Comparison of ENCODE assay signal across 8 cellular contexts in genomic region chr11:63985812-63986155, GRCh38. TPM values are rescaled to one million over a fixed set of nuclear protein-coding genes. Genes with fewer than 3 reads are reported as not detected.
DNase-seq lines count a peak whose midpoint lies in the region; ATAC-seq and TF ChIP-seq lines count a peak whose summit lies in the region.

No MANE protein-coding gene starts in this region.

- peaks cover 11% of the 10 kb centered on the region for H3K9me3 Mint-ChIP-seq in glutamatergic neuron (ENCODE audit: unreplicated experiment)

- POLR2A ChIA-PET in BJ (lab: Charles Lee): no interaction called here

- TF ChIP-seq CTCF in BJ (IDR thresholded peaks at IDR 0.05; ENCODE audit: insufficient read depth, low read depth, low read length): no peak
- TF ChIP-seq CTCF in glutamatergic neuron (IDR thresholded peaks at IDR 0.05; ENCODE audit: partially characterized antibody, unreplicated experiment): no peak

- peaks cover 12% of the 10 kb centered on the region for H3K36me3 ChIP-seq in BJ (ENCODE audit: control insufficient read depth, insufficient read depth, low read length)

- ATAC-seq in GM21423 (IDR thresholded peaks at IDR 0.05; ENCODE audit: unreplicated experiment): peak; percentile 44

- peak overlapping the region; percentile 92 for H3K4me3 Mint-ChIP-seq in glutamatergic neuron (ENCODE audit: unreplicated experiment)

- H3K27me3 Mint-ChIP-seq in glutamatergic neuron (ENCODE audit: unreplicated experiment): peaks cover 4% of the 10 kb centered on the region

- DNase-seq in BJ (ENCODE audit: low read depth): no peak
- DNase-seq in OCI-M1 (lab: John Stamatoyannopoulos, UW): peak; percentile 59
- DNase-seq in activated effector memory CD4-positive, alpha-beta T cell treated with anti-CD3 and anti-CD28 coated beads, Interleukin-2, amount 50 U/mL, for 16 hours: peak; percentile 89
- DNase-seq in glutamatergic neuron: no peak
- no peak for DNase-seq in skeletal muscle cell (ENCODE audit: low read depth)
- no peak for DNase-seq in NCI-H2081 treated with DMSO at 0.1 percent for 48 hours (lab: John Stamatoyannopoulos, UW)
- no peak for DNase-seq in 8988T

- peak overlapping the region; percentile 97 for H3K27ac Mint-ChIP-seq in glutamatergic neuron (ENCODE audit: unreplicated experiment)

- H3K27me3 ChIP-seq in BJ (ENCODE audit: control insufficient read depth, insufficient read depth, low read length): no peaks in the 10 kb centered on the region

- CTCF ChIA-PET in BJ (lab: Yijun Ruan, JAX): no interaction called here

- H3K4me3 ChIP-seq in BJ (ENCODE audit: low read depth, low read length): peak overlapping the region; percentile 99
- H3K4me3 ChIP-seq in skeletal muscle cell (ENCODE audit: low read depth, low read length): peak overlapping the region; percentile 97

- no peaks in the 10 kb centered on the region for H3K36me3 Mint-ChIP-seq in glutamatergic neuron (ENCODE audit: unreplicated experiment)

- H3K4me1 Mint-ChIP-seq in glutamatergic neuron (ENCODE audit: low read depth, unreplicated experiment): peaks cover 18% of the 10 kb centered on the region

RNA-seq across cellular contexts. Expression of gene OTUB1, which starts 0.5 kb away (rescaled TPM):
- 108 and 143 TPM in 2 replicates for polyA plus RNA-seq in BJ (2011; rRNA removed)
- polyA minus RNA-seq in BJ (2011; rRNA and poly(A)+ RNA removed): 56.2 and 75.3 TPM in 2 replicates
- total RNA-seq in glutamatergic neuron (ENCODE audit: unreplicated experiment): 126 TPM

RNA-seq across cellular contexts. Expression of gene COX8A, which starts 11.4 kb away (rescaled TPM):
- polyA plus RNA-seq in BJ (2011; rRNA removed): 359 and 527 TPM in 2 replicates
- 202 and 270 TPM in 2 replicates for polyA minus RNA-seq in BJ (2011; rRNA and poly(A)+ RNA removed)
- total RNA-seq in glutamatergic neuron (ENCODE audit: unreplicated experiment): 289 TPM

RNA-seq across cellular contexts. Expression of gene NAA40, which starts 47.0 kb away (rescaled TPM):
- polyA plus RNA-seq in BJ (2011; rRNA removed): 10.8 and 16.1 TPM in 2 replicates
- polyA minus RNA-seq in BJ (2011; rRNA and poly(A)+ RNA removed): 4.9 and 6.5 TPM in 2 replicates
- 68.0 TPM for total RNA-seq in glutamatergic neuron (ENCODE audit: unreplicated experiment)

RNA-seq across cellular contexts. Expression of gene FLRT1, which starts 49.9 kb away (rescaled TPM):
- 0.32 and 0.42 TPM in 2 replicates for polyA plus RNA-seq in BJ (2011; rRNA removed)
- polyA minus RNA-seq in BJ (2011; rRNA and poly(A)+ RNA removed): 0.46 and 0.52 TPM in 2 replicates
- 3.7 TPM for total RNA-seq in glutamatergic neuron (ENCODE audit: unreplicated experiment)

Comparison
In these comparisons a context has a peak if more than half of its experiments do, and no peak if none do; other contexts are left out.
1. DNase-seq: peak in OCI-M1 (single experiment) and activated effector memory CD4-positive, alpha-beta T cell treated with anti-CD3 and anti-CD28 coated beads, Interleukin-2, amount 50 U/mL, for 16 hours (single experiment); none in BJ (single experiment), glutamatergic neuron (single experiment), skeletal muscle cell (single experiment), NCI-H2081 treated with DMSO at 0.1 percent for 48 hours (single experiment) and 8988T (single experiment).